ENCODE assay signal across 8 cellular contexts in genomic region chr2:221574231-221574570, GRCh38. TPM values are rescaled to one million over a fixed set of nuclear protein-coding genes. Genes with fewer than 3 reads are reported as not detected.
DNase-seq lines count a peak whose midpoint lies in the region; ATAC-seq and TF ChIP-seq lines count a peak whose summit lies in the region.

No MANE protein-coding gene starts in this region.

- peak overlapping the region; percentile 94 for H3K4me2 ChIP-seq in IMR-90 (ENCODE audit: low read depth, low read length)

- peaks cover 39% of the 10 kb centered on the region for H3K4me1 Mint-ChIP-seq in nephron progenitor cell

- peaks cover 9% of the 10 kb centered on the region for H3K27me3 Mint-ChIP-seq in nephron progenitor cell (ENCODE audit: low read depth, poor library complexity)

- intact Hi-C loops in IMR-90 (cut with micrococcal nuclease): loop anchor here (5.0 to 10.0 kb wide), 14 partner anchors 117 to 1932 kb away; no protein-coding TSS in a partner anchor

- peaks cover 3% of the 10 kb centered on the region for H3K27me3 ChIP-seq in AG04450 (ENCODE audit: control insufficient read depth, insufficient read depth, low read length)
- no peaks in the 10 kb centered on the region for H3K27me3 ChIP-seq in IMR-90 (ENCODE audit: control insufficient read depth, insufficient read depth, low read length)
- H3K27me3 ChIP-seq in duodenal mucosa (ENCODE audit: control insufficient read depth in 1 of 2, insufficient read depth in 2 of 2, low read length in 2 of 2): peaks cover 16 to 43% of the 10 kb centered on the region in 2 donors

- no peak overlapping the region for H3K14ac ChIP-seq in IMR-90 (replicated peaks; ENCODE audit: low read depth, low read length)

- ATAC-seq in IMR-90 (ENCODE audit: low read depth) (no peak), left lobe of liver (no peak), omental fat pad (ENCODE audit: low FRiP score) (no peak)

- H3K4me1 ChIP-seq in IMR-90 (ENCODE audit: control insufficient read depth, insufficient read depth, low read length) (peaks cover 3% of the 10 kb centered on the region), duodenal mucosa (ENCODE audit: control insufficient read depth in 1 of 2, insufficient read depth in 2 of 2, low read length in 2 of 2) (peaks cover 19 to 29% of the 10 kb centered on the region in 2 donors)

- WGBS in IMR-90 (ENCODE audit: extremely low coverage in 2 of 2, insufficient read length in 1 of 2), 2 experiments: no CpG with 5 or more reads among the region's 7 CpGs

- POLR2A ChIA-PET in AG04450 (lab: Yijun Ruan, JAX): interaction anchor here (0.8 kb wide), 1 partner anchor 1839 kb away, joined by 3 read pairs; no protein-coding TSS in a partner anchor
- POLR2A ChIA-PET in IMR-90 (lab: Charles Lee; ENCODE audit: unreplicated experiment): no interaction called here

- H3K9me1 ChIP-seq in IMR-90 (ENCODE audit: insufficient read depth, low read length): peaks cover 10% of the 10 kb centered on the region; the same call in 1 of the 2 replicates

- peak overlapping the region; percentile 45; the same call in 1 of the 3 replicates for H2BK15ac ChIP-seq in IMR-90 (ENCODE audit: low read depth, low read length)

- in situ Hi-C loops in IMR-90 (cut with MboI; ENCODE audit: low sequenced_read_pairs): loop anchor here (5.0 to 10.0 kb wide), 3 partner anchors 879 to 1847 kb away; no protein-coding TSS in a partner anchor

- no peaks in the 10 kb centered on the region for H3K9me3 Mint-ChIP-seq in nephron progenitor cell

- H3K79me1 ChIP-seq in IMR-90 (ENCODE audit: low read depth in 1 of 2, low read length in 2 of 2): peaks cover 6 to 29% of the 10 kb centered on the region in 2 experiments; a peak in 3 of 4 replicates

- DNase-seq in AG04450 (ENCODE audit: low read depth, low spot score): no peak
- no peak for DNase-seq in IMR-90
- DNase-seq in nephron progenitor cell: no peak
- DNase-seq in NCI-H2029 treated with DMSO at 0.1 percent for 48 hours (lab: John Stamatoyannopoulos, UW): no peak
- DNase-seq in left lobe of liver (ENCODE audit: low spot score): no peak
- no peak for DNase-seq in omental fat pad (ENCODE audit: low spot score)
- DNase-seq in HT-29 (ENCODE audit: low spot score): no peak

- no peak for TF ChIP-seq RAD21 in IMR-90 (IDR thresholded peaks at IDR 0.05; ENCODE audit: low read length)

- H2AFZ ChIP-seq in IMR-90 (replicated peaks; ENCODE audit: low read length, poor library complexity): peak overlapping the region; percentile 97

- H2AK5ac ChIP-seq in IMR-90 (ENCODE audit: low read depth, low read length): no peak overlapping the region

- peak overlapping the region; percentile 87 for H3K9ac ChIP-seq in IMR-90 (ENCODE audit: low read depth, low read length)
- no peak overlapping the region for H3K9ac ChIP-seq in duodenal mucosa (ENCODE audit: low read depth in 1 of 2, low read length in 2 of 2)

- peak overlapping the region; percentile 87 for H3K27ac Mint-ChIP-seq in nephron progenitor cell

- peak overlapping the region; percentile 85; the same call in 1 of the 2 replicates for H4K91ac ChIP-seq in IMR-90 (ENCODE audit: insufficient read depth, low read depth, low read length)

- H4K5ac ChIP-seq in IMR-90 (ENCODE audit: low read depth, low read length): no peak overlapping the region

- dilution Hi-C loops in IMR-90 (cut with HindIII; ENCODE audit: low sequenced_read_pairs, unreplicated experiment): no loop called here

- peak overlapping the region; percentile 93; the same call in 1 of the 2 replicates for H3K4ac ChIP-seq in IMR-90 (ENCODE audit: low read depth, low read length)

- no peak overlapping the region for H2BK5ac ChIP-seq in IMR-90 (ENCODE audit: low read depth, low read length, poor library complexity, severe bottlenecking)

- CTCF ChIA-PET in AG04450 (lab: Charles Lee) (interaction anchor here (0.6 to 3.1 kb wide), 26 partner anchors 9 to 1878 kb away, joined by 3 to 15 read pairs (median 3); no protein-coding TSS in a partner anchor), IMR-90 (lab: Yijun Ruan, JAX) (interaction anchor here (0.6 to 2.0 kb wide), 15 partner anchors 27 to 1838 kb away, joined by 3 to 9 read pairs (median 3); no protein-coding TSS in a partner anchor)

- H3K36me3 ChIP-seq in IMR-90 (ENCODE audit: control insufficient read depth, insufficient read depth, low read length): no peaks in the 10 kb centered on the region; the same call in 1 of the 2 replicates
- H3K36me3 ChIP-seq in duodenal mucosa (ENCODE audit: control insufficient read depth in 1 of 2, insufficient read depth in 2 of 2, low read length in 2 of 2): no peaks in the 10 kb centered on the region

- H4K20me1 ChIP-seq in IMR-90 (ENCODE audit: insufficient read depth, low read length): peaks cover 21% of the 10 kb centered on the region

- peak overlapping the region; percentile 98 for H2BK120ac ChIP-seq in IMR-90 (ENCODE audit: low read depth, low read length)

- H4K8ac ChIP-seq in IMR-90 (ENCODE audit: low read depth in 2 of 2, low read length in 2 of 2): no peak overlapping the region; a peak in 1 of 4 replicates

- no peak for TF ChIP-seq POLR2A in IMR-90 (IDR thresholded peaks at IDR 0.05; ENCODE audit: low read depth, low read length)

- peak overlapping the region; percentile 91; the same call in 1 of the 2 replicates for H2BK20ac ChIP-seq in IMR-90 (ENCODE audit: low read depth, low read length)

- H3K56ac ChIP-seq in IMR-90 (ENCODE audit: extremely low read depth, insufficient read depth, low read length): no peak overlapping the region; the same call in 1 of the 2 replicates

- no peaks in the 10 kb centered on the region; the same call in 1 of the 2 replicates for H3K9me3 ChIP-seq in AG04450 (ENCODE audit: control insufficient read depth, insufficient read depth, low read length)
- H3K9me3 ChIP-seq in IMR-90 (ENCODE audit: control insufficient read depth, insufficient read depth, low read length): no peaks in the 10 kb centered on the region
- no peaks in the 10 kb centered on the region for H3K9me3 ChIP-seq in duodenal mucosa (ENCODE audit: control insufficient read depth in 1 of 2, low read length in 2 of 2)

- TF ChIP-seq CTCF in AG04450 (IDR thresholded peaks at IDR 0.05; ENCODE audit: low read depth, low read length): no peak
- TF ChIP-seq CTCF in IMR-90 (conservative IDR thresholded peaks at IDR 0.05; ENCODE audit: low read depth, low read length): no peak
- TF ChIP-seq CTCF in nephron progenitor cell (IDR thresholded peaks at IDR 0.05): no peak
- no peak for TF ChIP-seq CTCF in omental fat pad (IDR thresholded peaks at IDR 0.05)

- H2AK9ac ChIP-seq in IMR-90 (replicated peaks; ENCODE audit: low read depth, low read length, poor library complexity): no peak overlapping the region

- peak overlapping the region; percentile 99 for H3K23ac ChIP-seq in IMR-90 (ENCODE audit: low read depth, low read length)

- no TSS peak for BruUV-seq in IMR-90 (replicated peaks; lab: Mats Ljungman, UMichigan)

- H3K27ac ChIP-seq in AG04450 (ENCODE audit: low read depth, low read length) (no peak overlapping the region), IMR-90 (ENCODE audit: insufficient read depth, low read length) (peak overlapping the region; percentile 85; the same call in 1 of the 2 replicates), duodenal mucosa (ENCODE audit: low read depth, low read length) (no peak overlapping the region)

- H3K4me3 Mint-ChIP-seq in nephron progenitor cell: peak overlapping the region; percentile 99

- H3K36me3 Mint-ChIP-seq in nephron progenitor cell (ENCODE audit: low read depth): peaks cover 12% of the 10 kb centered on the region

- H3K4me3 ChIP-seq in AG04450 (ENCODE audit: low read depth, low read length): peak overlapping the region; percentile 92
- peak overlapping the region; percentile 91 for H3K4me3 ChIP-seq in IMR-90 (ENCODE audit: insufficient read depth, low read depth, low read length)
- H3K4me3 ChIP-seq in duodenal mucosa (ENCODE audit: low read depth in 1 of 2, low read length in 2 of 2): peak overlapping the region; percentile 73 to 82

- H3K18ac ChIP-seq in IMR-90 (ENCODE audit: low read depth, low read length): no peak overlapping the region; the same call in 1 of the 2 replicates

TF ChIP-seq in IMR-90, 13 proteins besides CTCF, POLR2A, EP300 and RAD21:
- TF ChIP-seq MAFK (IDR thresholded peaks at IDR 0.05; ENCODE audit: low read depth, low read length): no peak
- no peak for TF ChIP-seq MAZ (IDR thresholded peaks at IDR 0.05; ENCODE audit: borderline replicate concordance, low read depth, low read length)
- TF ChIP-seq SMC3 (IDR thresholded peaks at IDR 0.05; ENCODE audit: low read depth, low read length): no peak
- TF ChIP-seq FOS (IDR thresholded peaks at IDR 0.05; ENCODE audit: low read depth, low read length): no peak
- TF ChIP-seq CEBPB (IDR thresholded peaks at IDR 0.05; ENCODE audit: low read depth, low read length): no peak
- TF ChIP-seq ELK1 (IDR thresholded peaks at IDR 0.05; ENCODE audit: borderline replicate concordance, low read depth, low read length): no peak
- TF ChIP-seq RCOR1 (IDR thresholded peaks at IDR 0.05; ENCODE audit: insufficient replicate concordance, low read length): no peak
TF ChIP-seq in IMR-90: peak in this region for 0.

RNA-seq across cellular contexts. Expression of gene EPHA4, which starts 2.1 kb away (rescaled TPM):
- polyA plus RNA-seq in AG04450 (2011; rRNA removed) (36.9 and 37.9 TPM in 2 replicates), IMR-90 (2012; rRNA removed) (30.7 and 36.9 TPM in 2 replicates)
- polyA minus RNA-seq in AG04450 (2011; rRNA and poly(A)+ RNA removed): 63.4 and 106 TPM in 2 replicates
- total RNA-seq in IMR-90 (2012; rRNA removed) (111 and 132 TPM in 2 replicates), left lobe of liver (1.7 TPM), omental fat pad (10 to 100 TPM; 18.5 to 43.0 (median 23.6) TPM)
- polyA plus RNA-seq in IMR-90 (2012; cell fraction: cytosol; rRNA removed): 17.3 and 20.6 TPM in 2 replicates
- 25.9 and 75.6 TPM in 2 replicates for polyA plus RNA-seq in IMR-90 (2012; cell fraction: nucleus; rRNA removed; ENCODE audit: low replicate concordance)
- 0.41 TPM in 1 of 2 replicates, not detected in the other for total RNA-seq in HT-29 (2014; rRNA removed; shearing (Covaris generic))
